ENCODE assay signal across 8 cellular contexts in genomic region chr17:32069067-32069466, GRCh38.
DNase-seq lines count a peak whose midpoint lies in the region; ATAC-seq, FAIRE-seq and TF ChIP-seq lines count a peak whose summit lies in the region.
"Not testable (repeated sequence)": the region's sequence is repeated elsewhere in the genome, so short reads cannot be mapped to it uniquely, and the experiment has no call there.

No MANE protein-coding gene starts in this region.

- peak overlapping the region; percentile 21 for H3K27ac Mint-ChIP-seq in activated CD4-positive, alpha-beta memory T cell treated with anti-CD3 and anti-CD28 coated beads, Interleukin-2, amount 10 ng/mL, durations not matched to agents 7 days and 5 days

- CTCF ChIA-PET in activated CD4-positive, alpha-beta memory T cell treated with anti-CD3 and anti-CD28 coated beads, Interleukin-2, amount 10 ng/mL, durations not matched to agents 7 days and 5 days (lab: Charles Lee); K562 (lab: Yijun Ruan, JAX; ENCODE audit: low intra/inter-chr PET ratio): not testable (repeated sequence)
- CTCF ChIA-PET in endothelial cell of umbilical vein (lab: Charles Lee) = interaction anchor here (1.1 to 1.4 kb wide), 2 partner anchors 62 to 70 kb away, joined by 3 to 5 read pairs; partner anchors contain the start of gene LRRC37B

- H3K4me2 ChIP-seq in K562 (ENCODE audit: insufficient read depth, low read length); endothelial cell of umbilical vein (ENCODE audit: insufficient read depth, low read length): not testable (repeated sequence)

- TF ChIP-seq CTCF in K562 (IDR thresholded peaks at IDR 0.05 in 2 of 3, conservative IDR thresholded peaks at IDR 0.05 in 1 of 3; ENCODE audit: insufficient read depth in 2 of 3, low read depth in 1 of 3, low read length in 3 of 3); endothelial cell of umbilical vein (IDR thresholded peaks at IDR 0.05; ENCODE audit: extremely low read depth in 1 of 2, insufficient read depth in 1 of 2, low read depth in 1 of 2, low read length in 2 of 2); fibroblast of villous mesenchyme (IDR thresholded peaks at IDR 0.05; ENCODE audit: insufficient read depth, low read depth, low read length): not testable (repeated sequence)

- not testable (repeated sequence) for H3K27me3 ChIP-seq in K562 (ENCODE audit: control insufficient read depth in 2 of 2, insufficient read depth in 2 of 2, low read length in 2 of 2); endothelial cell of umbilical vein (ENCODE audit: control insufficient read depth in 2 of 2, insufficient read depth in 2 of 2, low read length in 2 of 2)

- H4K20me1 ChIP-seq in K562 (replicated peaks; ENCODE audit: control insufficient read depth, insufficient read depth, low read length); endothelial cell of umbilical vein (replicated peaks; ENCODE audit: control insufficient read depth, extremely low read depth, insufficient read depth, low read length): not testable (repeated sequence)

- H3K9me3 ChIP-seq in K562 (replicated peaks; ENCODE audit: control insufficient read depth, insufficient read depth, low read depth, low read length); endothelial cell of umbilical vein (replicated peaks; ENCODE audit: control insufficient read depth, insufficient read depth, low read length): not testable (repeated sequence)

- in situ Hi-C loops in K562 (cut with MboI) = not testable (repeated sequence)

- not testable (repeated sequence) for TF ChIP-seq RAD21 in K562 (CRISPR knock-in tag; conservative IDR thresholded peaks at IDR 0.05 in 1 of 2, IDR thresholded peaks at IDR 0.05 in 1 of 2)

- TF ChIP-seq EP300 in K562 (IDR thresholded peaks at IDR 0.05; ENCODE audit: low read length) = peak; percentile 54; the same call in 1 of the 2 replicates

- dilution Hi-C loops in endothelial cell of umbilical vein (cut with MboI; ENCODE audit: extremely low pct_ligation_motif_present, low sequenced_read_pairs) = not testable (repeated sequence)

- FAIRE-seq in K562 (lab: Jason Lieb, UNC) (peak; percentile 26), endothelial cell of umbilical vein (lab: Jason Lieb, UNC) (peak; percentile 63)

- H3K79me2 ChIP-seq in K562 (ENCODE audit: control insufficient read depth, insufficient read depth, low read length); endothelial cell of umbilical vein (ENCODE audit: control insufficient read depth, insufficient read depth, low read length): not testable (repeated sequence)

- not testable (repeated sequence) for H3K4me1 Mint-ChIP-seq in activated CD4-positive, alpha-beta memory T cell treated with anti-CD3 and anti-CD28 coated beads, Interleukin-2, amount 10 ng/mL, durations not matched to agents 7 days and 5 days

- not testable (repeated sequence) for H3K9me3 Mint-ChIP-seq in activated CD4-positive, alpha-beta memory T cell treated with anti-CD3 and anti-CD28 coated beads, Interleukin-2, amount 10 ng/mL, durations not matched to agents 7 days and 5 days

- BruUV-seq in K562 (replicated peaks; lab: Mats Ljungman, UMichigan); endothelial cell of umbilical vein (replicated peaks; lab: Mats Ljungman, UMichigan): not testable (repeated sequence)

- not testable (repeated sequence) for H3K36me3 ChIP-seq in K562 (ENCODE audit: control insufficient read depth, insufficient read depth, low read length); endothelial cell of umbilical vein (ENCODE audit: control insufficient read depth in 2 of 2, extremely low read depth in 1 of 2, insufficient read depth in 2 of 2, low read length in 2 of 2)

- H3K27ac ChIP-seq in K562 (ENCODE audit: extremely low read depth, low read depth, low read length) = not testable (repeated sequence)
- H3K27ac ChIP-seq in endothelial cell of umbilical vein (ENCODE audit: insufficient read depth, low read depth, low read length) = peak overlapping the region; percentile 51

- POLR2A ChIA-PET in activated CD4-positive, alpha-beta memory T cell treated with anti-CD3 and anti-CD28 coated beads, Interleukin-2, amount 10 ng/mL, durations not matched to agents 7 days and 5 days (lab: Charles Lee); K562 (lab: Yijun Ruan, JAX); endothelial cell of umbilical vein (lab: Charles Lee): not testable (repeated sequence)

- TF ChIP-seq POLR2A in K562 (conservative IDR thresholded peaks at IDR 0.05); endothelial cell of umbilical vein (IDR thresholded peaks at IDR 0.05; ENCODE audit: low read depth, low read length): not testable (repeated sequence)

- peak; percentile 44 for DNase-seq in DMS 273 (lab: John Stamatoyannopoulos, UW; ENCODE audit: unreplicated experiment)
- peak; percentile 1 for DNase-seq in HT1080 (ENCODE audit: low read depth)
- peak; percentile 16 for DNase-seq in OCI-M1 (lab: John Stamatoyannopoulos, UW)
- not testable (repeated sequence) for DNase-seq in activated CD4-positive, alpha-beta memory T cell treated with anti-CD3 and anti-CD28 coated beads, Interleukin-2, amount 10 ng/mL, durations not matched to agents 7 days and 5 days
- peak in 1 of 4 experiments; percentile 54 for DNase-seq in K562 (ENCODE audit: extremely low read depth in 1 of 4, low spot score in 3 of 4)
- peak; percentile 70 for DNase-seq in endothelial cell of umbilical vein (ENCODE audit: low read depth, low spot score)
- peak; percentile 39 for DNase-seq in fibroblast of villous mesenchyme (ENCODE audit: low read depth)
- DNase-seq in pulmonary artery endothelial cell (ENCODE audit: low read depth, low spot score) = peak; percentile 3

- not testable (repeated sequence) for H2AFZ ChIP-seq in K562 (ENCODE audit: low read depth, low read length); endothelial cell of umbilical vein (ENCODE audit: low read depth, low read length)

- not testable (repeated sequence) for H3K4me3 ChIP-seq in K562; endothelial cell of umbilical vein (replicated peaks in 1 of 3; ENCODE audit: insufficient read depth in 1 of 3, low read depth in 1 of 3, low read length in 3 of 3); fibroblast of villous mesenchyme (ENCODE audit: low read depth, low read length)

- not testable (repeated sequence) for H3K9ac ChIP-seq in K562 (ENCODE audit: insufficient read depth in 1 of 2, low read depth in 2 of 2, low read length in 2 of 2); endothelial cell of umbilical vein (replicated peaks; ENCODE audit: extremely low read depth, insufficient read depth, low read length)

- not testable (repeated sequence) for H3K36me3 Mint-ChIP-seq in activated CD4-positive, alpha-beta memory T cell treated with anti-CD3 and anti-CD28 coated beads, Interleukin-2, amount 10 ng/mL, durations not matched to agents 7 days and 5 days (ENCODE audit: low read depth)

- intact Hi-C loops in K562 (cut with micrococcal nuclease); endothelial cell of umbilical vein (cut with micrococcal nuclease): not testable (repeated sequence)

- peak; percentile 21; the same call in 1 of the 3 replicates for ATAC-seq in K562

- not testable (repeated sequence) for H3K27me3 Mint-ChIP-seq in activated CD4-positive, alpha-beta memory T cell treated with anti-CD3 and anti-CD28 coated beads, Interleukin-2, amount 10 ng/mL, durations not matched to agents 7 days and 5 days

- H3K9me1 ChIP-seq in K562 (ENCODE audit: control insufficient read depth, insufficient read depth, low read length); endothelial cell of umbilical vein (replicated peaks; ENCODE audit: control insufficient read depth, extremely low read depth, insufficient read depth, low read length): not testable (repeated sequence)

- 0% methylated on average over 2 of the region's 2 CpGs for WGBS in K562 (ENCODE audit: insufficient coverage, low coverage, missing lambda C conversion rate)

- not testable (repeated sequence) for H3K4me1 ChIP-seq in K562 (replicated peaks in 1 of 2; ENCODE audit: control insufficient read depth in 2 of 2, insufficient read depth in 2 of 2, low read length in 2 of 2); endothelial cell of umbilical vein (ENCODE audit: control insufficient read depth, extremely low read depth, insufficient read depth, low read length)

- H3K4me3 Mint-ChIP-seq in activated CD4-positive, alpha-beta memory T cell treated with anti-CD3 and anti-CD28 coated beads, Interleukin-2, amount 10 ng/mL, durations not matched to agents 7 days and 5 days = not testable (repeated sequence)

TF ChIP-seq in K562, 482 proteins besides CTCF, POLR2A, EP300 and RAD21 (continues in another document):
- 0 out of 2 replicates have a peak, but pooled peaks have one; percentile 38 for TF ChIP-seq MTA3 (IDR thresholded peaks at IDR 0.05; ENCODE audit: borderline replicate concordance)
- 0 out of 2 replicates have a peak, but pooled peaks have one; percentile 26 for TF ChIP-seq ZEB2 (IDR thresholded peaks at IDR 0.05)
- TF ChIP-seq SMARCA4 (IDR thresholded peaks at IDR 0.05) = peak; percentile 80
- TF ChIP-seq KDM1A (IDR thresholded peaks at IDR 0.05) = 0 out of 4 replicates have a peak, but pooled peaks of 1 of the 2 experiments have one; percentile 26
- TF ChIP-seq NFIC (IDR thresholded peaks at IDR 0.05) = peak; percentile 78
- peak; percentile 89 for TF ChIP-seq SMARCE1 (IDR thresholded peaks at IDR 0.05)
- TF ChIP-seq CBFA2T3 (IDR thresholded peaks at IDR 0.05) = peak; percentile 60; the same call in 1 of the 2 replicates
- TF ChIP-seq HDAC2 (IDR thresholded peaks at IDR 0.05) = peak; percentile 31; the same call in 1 of the 2 replicates
- peak; percentile 79 for TF ChIP-seq DPF2 (IDR thresholded peaks at IDR 0.05)

TF ChIP-seq in endothelial cell of umbilical vein, 7 proteins besides CTCF, POLR2A, EP300 and RAD21:
- TF ChIP-seq GATA2 (IDR thresholded peaks at IDR 0.05; ENCODE audit: insufficient read depth, insufficient read length, low read depth, low read length) = peak; percentile 81
